8 cellular contexts compared by ENCODE assay signal in genomic region chr9:132406554-132407122, GRCh38. TPM values are rescaled to one million over a fixed set of nuclear protein-coding genes. Genes with fewer than 3 reads are reported as not detected.
DNase-seq lines count a peak whose midpoint lies in the region; ATAC-seq, FAIRE-seq and TF ChIP-seq lines count a peak whose summit lies in the region.

TSS of gene TTF1 (minus strand) at chr9:132406840. CDS start at chr9:132402821, 4,019 bp downstream.

- peak; percentile 68 for ATAC-seq in GM19043 (IDR thresholded peaks at IDR 0.05; ENCODE audit: low read depth, unreplicated experiment)
- ATAC-seq in HG03439 (IDR thresholded peaks at IDR 0.05; ENCODE audit: unreplicated experiment), result peak; percentile 78
- ATAC-seq in activated CD4-positive, CD25-positive, alpha-beta regulatory T cell treated with anti-CD3 and anti-CD28 coated beads, Interleukin-2, amount 50 U/mL, for 24 hours, result peak; percentile 94 to 95
- peak; percentile 90 for ATAC-seq in central memory CD8-positive, alpha-beta T cell (replicated peaks; ENCODE audit: extremely low read depth, poor library complexity, severe bottlenecking)

- H4K20me1 ChIP-seq in keratinocyte (ENCODE audit: control insufficient read depth, extremely low read depth, insufficient read depth, low read length), result no peaks in the 10 kb centered on the region

- peak; percentile 17 for FAIRE-seq in keratinocyte (lab: Jason Lieb, UNC)

- H3K27me3 Mint-ChIP-seq in central memory CD8-positive, alpha-beta T cell, result peaks cover 11% of the 10 kb centered on the region

- peaks cover 56% of the 10 kb centered on the region for H3K4me1 Mint-ChIP-seq in central memory CD8-positive, alpha-beta T cell

- peak within 1 kb of the TSS; percentile 89 for H3K27ac Mint-ChIP-seq in central memory CD8-positive, alpha-beta T cell (ENCODE audit: low read depth)

- peak within 1 kb of the TSS; percentile 68 for H3K27ac ChIP-seq in keratinocyte (ENCODE audit: control insufficient read depth, insufficient read depth, low read length)

- peaks cover 14% of the 10 kb centered on the region for H3K79me2 ChIP-seq in keratinocyte (ENCODE audit: control insufficient read depth, insufficient read depth, low read length)

- peaks cover 22% of the 10 kb centered on the region for H3K4me1 ChIP-seq in keratinocyte (ENCODE audit: control insufficient read depth, extremely low read depth, insufficient read depth, low read length)

- peaks cover 2 to 7% of the 10 kb centered on the region in 2 experiments for H3K36me3 ChIP-seq in keratinocyte (ENCODE audit: control insufficient read depth in 2 of 2, extremely low read depth in 1 of 2, insufficient read depth in 2 of 2, low read length in 2 of 2)

- TF ChIP-seq CTCF in AG09309 (IDR thresholded peaks at IDR 0.05; ENCODE audit: control insufficient read depth, insufficient read depth, low read depth, low read length, missing control alignments), result no peak
- TF ChIP-seq CTCF in keratinocyte (optimal IDR thresholded peaks at IDR 0.05 in 1 of 3, IDR thresholded peaks at IDR 0.05 in 1 of 3, conservative IDR thresholded peaks at IDR 0.05 in 1 of 3; ENCODE audit: extremely low read depth in 1 of 3, insufficient read depth in 2 of 3, low read length in 3 of 3), result no peak

- dilution Hi-C loops in keratinocyte (cut with MboI; ENCODE audit: extremely low pct_ligation_motif_present, low sequenced_read_pairs), result no loop called here

- H3K9me3 ChIP-seq in keratinocyte (ENCODE audit: control insufficient read depth, low read depth, low read length), result no peaks in the 10 kb centered on the region

- peak within 1 kb of the TSS; percentile 85 for H3K9ac ChIP-seq in keratinocyte (ENCODE audit: control insufficient read depth, extremely low read depth, insufficient read depth, low read length)

- peak within 1 kb of the TSS; percentile 95 for H2AFZ ChIP-seq in keratinocyte (ENCODE audit: control insufficient read depth, low read length)

- H3K27me3 ChIP-seq in keratinocyte (ENCODE audit: control insufficient read depth, extremely low read depth, insufficient read depth, low read length), result peaks cover 10% of the 10 kb centered on the region

- DNase-seq in AG09309 (ENCODE audit: low read depth) (peak; percentile 50), NCI-H460 (ENCODE audit: extremely low read depth, low read depth) (peak; percentile 89), keratinocyte (ENCODE audit: low read depth, low spot score) (peak; percentile 35)
- DNase-seq in central memory CD8-positive, alpha-beta T cell (ENCODE audit: low spot score in 2 of 2), result peak; percentile 87 to 90
- DNase-seq in stimulated activated CD4-positive, alpha-beta T cell treated with anti-CD3 and anti-CD28 coated beads, Interleukin-12 subunit alpha, Interleukin-12 subunit beta, amount 100 ng/mL, for 48 hours (ENCODE audit: low read depth in 2 of 3, low spot score in 1 of 3), result peak; percentile 85 to 89 (median 87)

- peak within 1 kb of the TSS; percentile 97 for H3K4me2 ChIP-seq in keratinocyte (ENCODE audit: control insufficient read depth, extremely low read depth, insufficient read depth, low read depth, low read length)

- no peaks in the 10 kb centered on the region for H3K9me1 ChIP-seq in keratinocyte (ENCODE audit: control insufficient read depth, extremely low read depth, insufficient read depth, low read length)

- H3K4me3 Mint-ChIP-seq in central memory CD8-positive, alpha-beta T cell, result peak within 1 kb of the TSS; percentile 94

- H3K4me3 ChIP-seq in AG09309 (ENCODE audit: control insufficient read depth, low read depth, low read length), result peak within 1 kb of the TSS; percentile 91
- H3K4me3 ChIP-seq in keratinocyte (ENCODE audit: control insufficient read depth in 2 of 3, extremely low read depth in 1 of 3, insufficient read depth in 2 of 3, low read depth in 1 of 3, low read length in 3 of 3), result peak within 1 kb of the TSS; percentile 54 to 87 (median 83)

- H3K36me3 Mint-ChIP-seq in central memory CD8-positive, alpha-beta T cell (ENCODE audit: insufficient read depth), result peaks cover 26% of the 10 kb centered on the region

- H3K9me3 Mint-ChIP-seq in central memory CD8-positive, alpha-beta T cell, result no peaks in the 10 kb centered on the region

RNA-seq across cellular contexts. Expression of gene TTF1, which starts in this region (rescaled TPM):
- total RNA-seq in NCI-H460 (2014; rRNA removed; shearing (Covaris generic)), result 9.9 and 15.7 TPM in 2 replicates
- polyA plus RNA-seq in NCI-H460 (2014; cell fraction: nucleus; rRNA removed), result 9.7 and 11.6 TPM in 2 replicates
- 5.3 to 7.5 TPM (median 7.2 TPM) in 3 replicates for polyA plus RNA-seq in keratinocyte
- 14.2 TPM for polyA plus RNA-seq in keratinocyte (2011; ENCODE audit: low read depth)
- polyA plus RNA-seq in keratinocyte (2011; cell fraction: cytosol; rRNA removed), result 5.9 and 7.2 TPM in 2 replicates
- 6.8 and 8.4 TPM in 2 replicates for polyA plus RNA-seq in keratinocyte (2011; cell fraction: nucleus; rRNA removed)
- 6.0 and 7.3 TPM in 2 replicates for polyA plus RNA-seq in keratinocyte (2012; ENCODE audit: low replicate concordance)
- 0.63 to 2.8 TPM in 2 of 3 replicates, not detected in the other for polyA minus RNA-seq in keratinocyte
- 1.5 TPM for polyA minus RNA-seq in keratinocyte (2011; cell fraction: cytosol; rRNA and poly(A)+ RNA removed)
- 1.9 and 3.1 TPM in 2 replicates for polyA minus RNA-seq in keratinocyte (2011; cell fraction: nucleus; rRNA and poly(A)+ RNA removed)

Comparison
In these comparisons a context has a peak if more than half of its experiments do, and no peak if none do; other contexts are left out.
1. Peak in every context shown above with its lines: DNase-seq, ATAC-seq, H3K4me3 ChIP-seq and H3K27ac ChIP-seq.
2. DNase-seq: peak in every context shown above with its lines; median percentile 89 in NCI-H460; 88 in central memory CD8-positive, alpha-beta T cell; 87 in stimulated activated CD4-positive, alpha-beta T cell treated with anti-CD3 and anti-CD28 coated beads, Interleukin-12 subunit alpha, Interleukin-12 subunit beta, amount 100 ng/mL, for 48 hours; 50 in AG09309; 35 in keratinocyte.